ENCODE assay signal across 28 cellular contexts in genomic region chr12:27794818-27795584, GRCh38. TPM values are rescaled to one million over a fixed set of nuclear protein-coding genes. Genes with fewer than 3 reads are reported as not detected.
DNase-seq lines count a peak whose midpoint lies in the region; ATAC-seq and TF ChIP-seq lines count a peak whose summit lies in the region.
"Had no signal": no experiment of that assay in that cellular context is flagged by ENCODE, and none has a peak within 500 bp of the region (broad histone marks: within the 10 kb centered on the region; RNA-seq: fewer than 3 reads in every experiment).

No MANE protein-coding gene starts in this region.

- no peak for TF ChIP-seq EP300 in esophagus muscularis mucosa (IDR thresholded peaks at IDR 0.05)

- TF ChIP-seq CTCF in esophagus muscularis mucosa (IDR thresholded peaks at IDR 0.05) (no peak), testis (IDR thresholded peaks at IDR 0.05) (no peak)

- 76% methylated on average over 6 of the region's 6 CpGs for WGBS in esophagus muscularis mucosa
- WGBS in testis, 2 donors: 71 to 76% methylated on average over 6 of the region's 6 CpGs

- H3K27ac ChIP-seq in esophagus muscularis mucosa (replicated peaks in 1 of 4): peak overlapping the region in 3 of 4 donors; percentile 10 to 40 (median 20)
- H3K27ac ChIP-seq in testis: peak overlapping the region; percentile 25 to 70
- H3K27ac ChIP-seq: spleen had no signal

- ATAC-seq in activated T-cell treated with anti-CD3 and anti-CD28 coated beads, Interleukin-2, amount 50 U/mL, for 72 hours (replicated peaks in 1 of 2): peak; percentile 60 to 77
- ATAC-seq in T-helper 17 cell (no peak), GM21447 (IDR thresholded peaks at IDR 0.05; ENCODE audit: unreplicated experiment) (no peak)

- peaks cover 6 to 19% of the 10 kb centered on the region in 2 donors for H3K36me3 Mint-ChIP-seq in activated T-cell treated with anti-CD3 and anti-CD28 coated beads, Interleukin-2, amount 50 U/mL, for 72 hours (ENCODE audit: insufficient read depth in 2 of 2)
- peaks cover 8% of the 10 kb centered on the region for H3K36me3 Mint-ChIP-seq in T-helper 17 cell (ENCODE audit: low read depth)

- H3K4me1 ChIP-seq in esophagus muscularis mucosa (peaks cover 0 to 14% (median 7%) of the 10 kb centered on the region in 4 donors), testis (peaks cover 10% of the 10 kb centered on the region)
- H3K4me1 ChIP-seq: BE2C, spleen had no signal

- H3K27me3 ChIP-seq in esophagus muscularis mucosa (no peaks in the 10 kb centered on the region), testis (no peaks in the 10 kb centered on the region)
- H3K27me3 ChIP-seq: BE2C, spleen had no signal

- TF ChIP-seq POLR2A in esophagus muscularis mucosa (IDR thresholded peaks at IDR 0.05; ENCODE audit: low read depth): no peak
- TF ChIP-seq POLR2A in testis (IDR thresholded peaks at IDR 0.05): no peak

- H3K27ac Mint-ChIP-seq in activated T-cell treated with anti-CD3 and anti-CD28 coated beads, Interleukin-2, amount 50 U/mL, for 72 hours: no peak overlapping the region
- peak overlapping the region; percentile 60 for H3K27ac Mint-ChIP-seq in T-helper 17 cell
- H3K27ac Mint-ChIP-seq: activated CD4-positive, alpha-beta T cell treated with anti-CD3 and anti-CD28 coated beads, Interleukin-2, amount 10 ng/mL, durations not matched to agents 24 days and 14 days; stimulated activated naive CD8-positive, alpha-beta T cell treated with anti-CD3 and anti-CD28 coated beads, Interleukin-15, Interleukin-2, amounts not matched to agents 100 ng/mL and 50 ng/mL, for 24 hours had no signal

- no peak for DNase-seq in activated T-cell treated with anti-CD3 and anti-CD28 coated beads, Interleukin-2, amount 50 U/mL, for 72 hours
- no peak for DNase-seq in activated T-cell treated with anti-CD3 and anti-CD28 coated beads, Interleukin-2, amount 50 U/mL, for 1 hour
- no peak for DNase-seq in T-helper 17 cell
- no peak for DNase-seq in esophagus muscularis mucosa (ENCODE audit: extremely low spot score)
- DNase-seq in testis: no peak
- DNase-seq in NCI-H1105 treated with DMSO at 0.1 percent for 48 hours (lab: John Stamatoyannopoulos, UW): no peak
- DNase-seq in midbrain (lab: John Stamatoyannopoulos, UW): no peak
- DNase-seq: activated CD4-positive, alpha-beta T cell treated with anti-CD3 and anti-CD28 coated beads, Interleukin-2, amount 10 ng/mL, durations not matched to agents 24 days and 14 days; BE2C; Calu3; cerebellar nuclear complex; foreskin melanocyte; hippocampal formation; islet precursor cell; NCI-H1092; NCI-H1930; NCI-H226; NCI-H774; spleen; stimulated activated CD4-positive, alpha-beta T cell treated with anti-CD3 and anti-CD28 coated beads, Interleukin-4, amount 100 ng/mL, for 1 hour had no signal

- peaks cover 23 to 86% (median 76%) of the 10 kb centered on the region in 4 donors for H3K36me3 ChIP-seq in esophagus muscularis mucosa
- H3K36me3 ChIP-seq in testis (ENCODE audit: low read depth, missing control alignments): no peaks in the 10 kb centered on the region

- no peaks in the 10 kb centered on the region for H3K27me3 Mint-ChIP-seq in activated T-cell treated with anti-CD3 and anti-CD28 coated beads, Interleukin-2, amount 50 U/mL, for 72 hours (ENCODE audit: low read depth)
- H3K27me3 Mint-ChIP-seq in T-helper 17 cell: no peaks in the 10 kb centered on the region
- H3K27me3 Mint-ChIP-seq: activated CD4-positive, alpha-beta T cell treated with anti-CD3 and anti-CD28 coated beads, Interleukin-2, amount 10 ng/mL, durations not matched to agents 24 days and 14 days; stimulated activated naive CD8-positive, alpha-beta T cell treated with anti-CD3 and anti-CD28 coated beads, Interleukin-15, Interleukin-2, amounts not matched to agents 100 ng/mL and 50 ng/mL, for 24 hours had no signal

- no peak overlapping the region for H3K4me3 Mint-ChIP-seq in activated T-cell treated with anti-CD3 and anti-CD28 coated beads, Interleukin-2, amount 50 U/mL, for 72 hours
- no peak overlapping the region for H3K4me3 Mint-ChIP-seq in T-helper 17 cell
- H3K4me3 Mint-ChIP-seq: activated CD4-positive, alpha-beta T cell treated with anti-CD3 and anti-CD28 coated beads, Interleukin-2, amount 10 ng/mL, durations not matched to agents 24 days and 14 days; stimulated activated naive CD8-positive, alpha-beta T cell treated with anti-CD3 and anti-CD28 coated beads, Interleukin-15, Interleukin-2, amounts not matched to agents 100 ng/mL and 50 ng/mL, for 24 hours had no signal

- peaks cover 10% of the 10 kb centered on the region for H3K4me1 Mint-ChIP-seq in activated T-cell treated with anti-CD3 and anti-CD28 coated beads, Interleukin-2, amount 50 U/mL, for 72 hours (ENCODE audit: low read depth)
- H3K4me1 Mint-ChIP-seq in T-helper 17 cell: peaks cover 3% of the 10 kb centered on the region

- intact Hi-C loops in esophagus muscularis mucosa (cut with DNase I): no loop called here
- intact Hi-C loops in testis (cut with DNase I; ENCODE audit: low total_unique reads): no loop called here

- H3K9me3 ChIP-seq in T-helper 17 cell (ENCODE audit: control insufficient read depth, low read length, poor library complexity, severe bottlenecking): no peaks in the 10 kb centered on the region
- no peaks in the 10 kb centered on the region for H3K9me3 ChIP-seq in esophagus muscularis mucosa
- H3K9me3 ChIP-seq in testis: no peaks in the 10 kb centered on the region
- H3K9me3 ChIP-seq: BE2C, spleen had no signal

- no peaks in the 10 kb centered on the region for H3K9me3 Mint-ChIP-seq in activated T-cell treated with anti-CD3 and anti-CD28 coated beads, Interleukin-2, amount 50 U/mL, for 72 hours
- H3K9me3 Mint-ChIP-seq: activated CD4-positive, alpha-beta T cell treated with anti-CD3 and anti-CD28 coated beads, Interleukin-2, amount 10 ng/mL, durations not matched to agents 24 days and 14 days; stimulated activated naive CD8-positive, alpha-beta T cell treated with anti-CD3 and anti-CD28 coated beads, Interleukin-15, Interleukin-2, amounts not matched to agents 100 ng/mL and 50 ng/mL, for 24 hours had no signal

- H3K4me3 ChIP-seq in esophagus muscularis mucosa (no peak overlapping the region), testis (no peak overlapping the region)
- H3K4me3 ChIP-seq: lung, spleen had no signal

RNA-seq across cellular contexts. Expression of gene MANSC4, which starts 15.0 kb away (rescaled TPM):
- not detected for total RNA-seq in activated T-cell treated with anti-CD3 and anti-CD28 coated beads, Interleukin-2, amount 50 U/mL, for 72 hours
- total RNA-seq in T-helper 17 cell (not detected), esophagus muscularis mucosa (under 1 TPM in 1 of 4 donors, not detected in 3; 0.39 TPM), testis (1 to 10 TPM; 3.4 TPM)
- 1.1 TPM for polyA plus RNA-seq in testis (ENCODE audit: insufficient read depth, low read depth, low replicate concordance)
- total RNA-seq: A673; activated CD4-positive, alpha-beta T cell treated with anti-CD3 and anti-CD28 coated beads, Interleukin-2, amount 10 ng/mL, durations not matched to agents 24 days and 14 days; Calu3; Daoy; LHCN-M2; lung; OCI-LY7; spleen had no signal
- polyA plus RNA-seq: esophagus, lung had no signal

RNA-seq across cellular contexts. Expression of gene KLHL42, which starts 15.0 kb away (rescaled TPM):
- 10 to 100 TPM in 1 of 2 donors, 1 to 10 TPM in 1; 9.8 to 10.7 TPM for total RNA-seq in activated T-cell treated with anti-CD3 and anti-CD28 coated beads, Interleukin-2, amount 50 U/mL, for 72 hours
- total RNA-seq in T-helper 17 cell (10 to 100 TPM; 15.3 to 17.3 TPM), esophagus muscularis mucosa (100 to 1,000 TPM in 2 of 4 donors, 10 to 100 TPM in 2; 66.1 to 134 (median 91.0) TPM), testis (10 to 100 TPM; 65.1 to 87.8 TPM)
- 23.7 TPM for polyA plus RNA-seq in testis (ENCODE audit: insufficient read depth, low read depth, low replicate concordance)

Comparison
In these comparisons a context has a peak if more than half of its experiments do, and no peak if none do; other contexts are left out.
1. ATAC-seq: peak in activated T-cell treated with anti-CD3 and anti-CD28 coated beads, Interleukin-2, amount 50 U/mL, for 72 hours (2 of 2); none in T-helper 17 cell (single experiment) and GM21447 (single experiment).